ENCODE assay signal across 26 cellular contexts in genomic region chr13:46472384-46472783, GRCh38.
"Had no signal": no experiment of that assay in that cellular context is flagged by ENCODE, and none has a peak within 500 bp of the region (broad histone marks: within the 10 kb centered on the region; RNA-seq: fewer than 3 reads in every experiment).

No MANE protein-coding gene starts in this region.

- H3K36me3 Mint-ChIP-seq: naive thymus-derived CD4-positive, alpha-beta T cell; stimulated activated effector memory CD8-positive, alpha-beta T cell treated with anti-CD3 and anti-CD28 coated beads, Interleukin-12 subunit alpha, Interleukin-12 subunit beta, amount 100 ng/mL, for 72 hours had no signal

- H3K4me1 Mint-ChIP-seq: naive thymus-derived CD4-positive, alpha-beta T cell; stimulated activated effector memory CD8-positive, alpha-beta T cell treated with anti-CD3 and anti-CD28 coated beads, Interleukin-12 subunit alpha, Interleukin-12 subunit beta, amount 100 ng/mL, for 72 hours had no signal

- H3K36me3 ChIP-seq: gastrocnemius medialis, sigmoid colon, tibial artery, upper lobe of right lung, uterus had no signal

- H3K9me3 ChIP-seq: gastrocnemius medialis, psoas muscle, sigmoid colon, testis, tibial artery, upper lobe of right lung, uterus had no signal

- DNase-seq: dorsolateral prefrontal cortex; effector CD4-positive, alpha-beta T cell; foreskin fibroblast; gastrocnemius medialis; head of caudate nucleus; kidney; mesenchymal stem cell; midbrain; naive thymus-derived CD4-positive, alpha-beta T cell; nucleus accumbens; psoas muscle; right cardiac atrium; sigmoid colon; stimulated activated CD4-positive, alpha-beta T cell treated with anti-CD3 and anti-CD28 coated beads, Interleukin-2, amount 100 ng/mL, for 24 hours; stimulated activated CD4-positive, alpha-beta T cell treated with anti-CD3 and anti-CD28 coated beads, Interleukin-4, amount 100 ng/mL, for 24 hours; stimulated activated naive CD8-positive, alpha-beta T cell treated with anti-CD3 and anti-CD28 coated beads, Interleukin-15, Interleukin-2, amounts not matched to agents 100 U/mL and 50 U/mL, for 24 hours; substantia nigra; testis; tibial artery; upper lobe of right lung; uterus had no signal

- H3K4me3 Mint-ChIP-seq: naive thymus-derived CD4-positive, alpha-beta T cell; nephron; stimulated activated effector memory CD8-positive, alpha-beta T cell treated with anti-CD3 and anti-CD28 coated beads, Interleukin-12 subunit alpha, Interleukin-12 subunit beta, amount 100 ng/mL, for 72 hours had no signal

- H3K27ac Mint-ChIP-seq: naive thymus-derived CD4-positive, alpha-beta T cell; nephron; stimulated activated effector memory CD8-positive, alpha-beta T cell treated with anti-CD3 and anti-CD28 coated beads, Interleukin-12 subunit alpha, Interleukin-12 subunit beta, amount 100 ng/mL, for 72 hours had no signal

- H3K27ac ChIP-seq: dorsolateral prefrontal cortex, epithelial cell of prostate, gastrocnemius medialis, psoas muscle, sigmoid colon, testis, tibial artery, upper lobe of right lung, uterus had no signal

- H3K27me3 ChIP-seq: dorsolateral prefrontal cortex, gastrocnemius medialis, sigmoid colon, testis, tibial artery, upper lobe of right lung, uterus had no signal

- H3K4me3 ChIP-seq: dorsolateral prefrontal cortex, gastrocnemius medialis, psoas muscle, sigmoid colon, testis, tibial artery, upper lobe of right lung, uterus had no signal

- ATAC-seq: esophagus mucosa; gastrocnemius medialis; left lobe of liver; naive thymus-derived CD4-positive, alpha-beta T cell; psoas muscle; right cardiac atrium; stimulated activated effector memory CD8-positive, alpha-beta T cell treated with anti-CD3 and anti-CD28 coated beads, Interleukin-12 subunit alpha, Interleukin-12 subunit beta, amount 100 ng/mL, for 72 hours; stimulated activated naive CD8-positive, alpha-beta T cell treated with anti-CD3 and anti-CD28 coated beads, Interleukin-15, Interleukin-2, amounts not matched to agents 100 U/mL and 50 U/mL, for 24 hours; upper lobe of right lung had no signal

- H3K9me3 Mint-ChIP-seq: nephron; stimulated activated effector memory CD8-positive, alpha-beta T cell treated with anti-CD3 and anti-CD28 coated beads, Interleukin-12 subunit alpha, Interleukin-12 subunit beta, amount 100 ng/mL, for 72 hours had no signal

- H3K4me1 ChIP-seq: gastrocnemius medialis, psoas muscle, sigmoid colon, testis, upper lobe of right lung, uterus had no signal
